Comparison of ENCODE assay signal across 8 cellular contexts in the genomic region with DNA sequence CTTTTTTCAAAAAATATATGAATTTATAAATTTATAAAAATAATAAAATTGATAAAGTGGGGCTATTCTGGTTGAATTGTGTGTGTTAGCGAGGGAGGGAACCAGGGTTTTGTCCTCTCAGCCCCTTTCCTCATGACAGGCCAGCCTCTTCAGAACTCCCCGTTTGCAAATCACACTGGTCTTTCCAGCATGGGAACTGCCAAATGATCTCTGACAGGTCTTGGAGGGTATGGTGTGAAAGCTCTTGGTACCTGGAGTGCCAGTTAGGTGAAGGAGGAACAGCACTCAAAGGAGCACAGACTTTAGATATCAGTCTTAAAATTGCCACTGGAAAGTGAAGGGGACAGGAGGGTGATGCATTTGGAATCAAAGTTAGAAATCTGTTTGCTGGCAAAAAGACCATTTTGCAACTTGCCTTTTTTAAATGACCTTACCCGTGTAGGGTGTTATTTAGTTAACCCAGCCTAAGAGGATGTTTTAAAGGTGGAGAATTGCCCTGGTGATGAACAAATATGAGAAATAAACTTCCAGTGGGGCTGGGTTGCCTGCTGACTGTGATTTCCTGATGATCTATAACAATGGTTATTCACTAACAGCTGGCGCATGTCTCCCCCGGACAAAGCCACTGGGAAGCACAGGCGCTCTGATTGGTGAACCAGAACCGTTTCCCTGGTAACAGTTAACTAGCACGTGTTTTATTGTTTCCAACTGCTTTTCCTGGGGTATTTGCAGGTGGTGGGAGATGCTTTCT.
DNase-seq lines count a peak whose midpoint lies in the region; ATAC-seq and TF ChIP-seq lines count a peak whose summit lies in the region.

No MANE protein-coding gene starts in this region.

- 0 out of 2 replicates have a peak, but pooled peaks cover 4% of the 10 kb centered on the region for H3K4me1 ChIP-seq in ES-I3 (ENCODE audit: insufficient read depth, low read length)

- intact Hi-C loops in activated T-helper 2 cell treated with anti-CD3 and anti-CD28 coated beads, Interferon-gamma antibody, Interleukin-2, Interleukin-4, amounts not matched to agents 10 μg/mL and 5 μg/mL and 100 μg/mL, durations not matched to agents 14 hours and 24 hours and 36 hours (cut with micrococcal nuclease): no loop called here

- H3K9me3 Mint-ChIP-seq in neural crest cell: peaks cover 3% of the 10 kb centered on the region
- no peaks in the 10 kb centered on the region for H3K9me3 Mint-ChIP-seq in activated T-helper 2 cell treated with anti-CD3 and anti-CD28 coated beads, Interferon-gamma antibody, Interleukin-2, Interleukin-4, amounts not matched to agents 10 μg/mL and 5 μg/mL and 100 μg/mL, durations not matched to agents 14 hours and 24 hours and 36 hours

- no peak for ATAC-seq in left lobe of liver
- ATAC-seq in GM21717 (IDR thresholded peaks at IDR 0.05; ENCODE audit: unreplicated experiment): no peak

- no peaks in the 10 kb centered on the region for H3K36me3 ChIP-seq in ES-I3 (ENCODE audit: insufficient read depth, low read length)

- H3K27ac Mint-ChIP-seq in neural crest cell (ENCODE audit: unreplicated experiment): no peak overlapping the region
- H3K27ac Mint-ChIP-seq in activated T-helper 2 cell treated with anti-CD3 and anti-CD28 coated beads, Interferon-gamma antibody, Interleukin-2, Interleukin-4, amounts not matched to agents 10 μg/mL and 5 μg/mL and 100 μg/mL, durations not matched to agents 14 hours and 24 hours and 36 hours: no peak overlapping the region

- peaks cover 16% of the 10 kb centered on the region for H3K4me1 Mint-ChIP-seq in neural crest cell
- H3K4me1 Mint-ChIP-seq in activated T-helper 2 cell treated with anti-CD3 and anti-CD28 coated beads, Interferon-gamma antibody, Interleukin-2, Interleukin-4, amounts not matched to agents 10 μg/mL and 5 μg/mL and 100 μg/mL, durations not matched to agents 14 hours and 24 hours and 36 hours (ENCODE audit: low read depth): no peaks in the 10 kb centered on the region

- DNase-seq in NCI-H526 treated with DMSO at 0.1 percent for 48 hours (lab: John Stamatoyannopoulos, UW): peak; percentile 85
- peak; percentile 75 for DNase-seq in fibroblast of gingiva (ENCODE audit: low read depth)
- DNase-seq in neural crest cell (ENCODE audit: low read depth, low spot score): peak; percentile 53
- no peak for DNase-seq in activated T-helper 2 cell treated with anti-CD3 and anti-CD28 coated beads, Interferon-gamma antibody, Interleukin-2, Interleukin-4, amounts not matched to agents 10 μg/mL and 5 μg/mL and 100 μg/mL, durations not matched to agents 14 hours and 24 hours and 36 hours (ENCODE audit: low spot score)
- no peak for DNase-seq in left lobe of liver (ENCODE audit: low spot score)
- no peak for DNase-seq in CD1c-positive myeloid dendritic cell (ENCODE audit: extremely low spot score)

- no peaks in the 10 kb centered on the region for H3K36me3 Mint-ChIP-seq in neural crest cell (ENCODE audit: low read depth)
- no peaks in the 10 kb centered on the region for H3K36me3 Mint-ChIP-seq in activated T-helper 2 cell treated with anti-CD3 and anti-CD28 coated beads, Interferon-gamma antibody, Interleukin-2, Interleukin-4, amounts not matched to agents 10 μg/mL and 5 μg/mL and 100 μg/mL, durations not matched to agents 14 hours and 24 hours and 36 hours (ENCODE audit: low read depth)

- TF ChIP-seq CTCF in neural crest cell (conservative IDR thresholded peaks at IDR 0.05): no peak

- no peaks in the 10 kb centered on the region for H3K9me3 ChIP-seq in ES-I3 (ENCODE audit: control insufficient read depth, insufficient read depth, low read length)

- peak overlapping the region; percentile 21; the same call in 1 of the 2 replicates for H3K9ac ChIP-seq in ES-I3 (ENCODE audit: low read depth, low read length)

- no peak overlapping the region for H3K4me3 Mint-ChIP-seq in neural crest cell
- H3K4me3 Mint-ChIP-seq in activated T-helper 2 cell treated with anti-CD3 and anti-CD28 coated beads, Interferon-gamma antibody, Interleukin-2, Interleukin-4, amounts not matched to agents 10 μg/mL and 5 μg/mL and 100 μg/mL, durations not matched to agents 14 hours and 24 hours and 36 hours (ENCODE audit: low read depth): no peak overlapping the region

- peaks cover 50% of the 10 kb centered on the region for H3K27me3 Mint-ChIP-seq in neural crest cell (ENCODE audit: low read depth)
- no peaks in the 10 kb centered on the region for H3K27me3 Mint-ChIP-seq in activated T-helper 2 cell treated with anti-CD3 and anti-CD28 coated beads, Interferon-gamma antibody, Interleukin-2, Interleukin-4, amounts not matched to agents 10 μg/mL and 5 μg/mL and 100 μg/mL, durations not matched to agents 14 hours and 24 hours and 36 hours (ENCODE audit: low read depth)

Comparison
In these comparisons a context has a peak if more than half of its experiments do, and no peak if none do; other contexts are left out.
1. DNase-seq: peak in NCI-H526 treated with DMSO at 0.1 percent for 48 hours (single experiment), fibroblast of gingiva (single experiment) and neural crest cell (single experiment); none in activated T-helper 2 cell treated with anti-CD3 and anti-CD28 coated beads, Interferon-gamma antibody, Interleukin-2, Interleukin-4, amounts not matched to agents 10 μg/mL and 5 μg/mL and 100 μg/mL, durations not matched to agents 14 hours and 24 hours and 36 hours (single experiment), left lobe of liver (single experiment) and CD1c-positive myeloid dendritic cell (single experiment).